In genomic region chr10:81873932-81874816, GRCh38 we compare ENCODE assay signal across 8 cellular contexts. TPM values are rescaled to one million over a fixed set of nuclear protein-coding genes. Genes with fewer than 3 reads are reported as not detected.
DNase-seq lines count a peak whose midpoint lies in the region; ATAC-seq and TF ChIP-seq lines count a peak whose summit lies in the region.

No MANE protein-coding gene starts in this region.

- H3K9me3 ChIP-seq in lung (ENCODE audit: control insufficient read depth in 2 of 2, insufficient read depth in 1 of 2, low read length in 1 of 2), result peaks cover 0 to 5% of the 10 kb centered on the region in 2 donors

- peak; percentile 76 for ATAC-seq in lung (ENCODE audit: insufficient read depth, low FRiP score)

- no peak overlapping the region for H3K4me3 Mint-ChIP-seq in immature natural killer cell
- H3K4me3 Mint-ChIP-seq in T-helper 2 cell treated with Interferon-gamma antibody and Interleukin-4, amounts not matched to agents 5 μg/mL and 100 μg/mL, for 36 hours, result no peak overlapping the region

- H3K27ac ChIP-seq in lung (ENCODE audit: low read depth in 1 of 2, low read length in 1 of 2), result no peak overlapping the region

- H3K27me3 ChIP-seq in lung (ENCODE audit: control insufficient read depth, insufficient read depth), result no peaks in the 10 kb centered on the region

- H3K27me3 Mint-ChIP-seq in immature natural killer cell (ENCODE audit: low read depth in 3 of 3), result peaks cover 4 to 13% (median 6%) of the 10 kb centered on the region in 3 donors
- H3K27me3 Mint-ChIP-seq in T-helper 2 cell treated with Interferon-gamma antibody and Interleukin-4, amounts not matched to agents 5 μg/mL and 100 μg/mL, for 36 hours (ENCODE audit: low read depth), result peaks cover 51% of the 10 kb centered on the region

- no peak for TF ChIP-seq CTCF in lung (IDR thresholded peaks at IDR 0.05; ENCODE audit: control extremely low read depth, extremely low read depth)

- H3K36me3 Mint-ChIP-seq in immature natural killer cell, result no peaks in the 10 kb centered on the region
- H3K36me3 Mint-ChIP-seq in T-helper 2 cell treated with Interferon-gamma antibody and Interleukin-4, amounts not matched to agents 5 μg/mL and 100 μg/mL, for 36 hours (ENCODE audit: low read depth), result peaks cover 2% of the 10 kb centered on the region

- H3K4me1 Mint-ChIP-seq in immature natural killer cell, result peaks cover 0 to 3% of the 10 kb centered on the region in 2 donors
- H3K4me1 Mint-ChIP-seq in T-helper 2 cell treated with Interferon-gamma antibody and Interleukin-4, amounts not matched to agents 5 μg/mL and 100 μg/mL, for 36 hours (ENCODE audit: low read depth), result peaks cover 10% of the 10 kb centered on the region

- WGBS in lung, 2 donors, result 1% methylated on average over 71 to 80 of the region's 80 CpGs

- no peak overlapping the region for H3K27ac Mint-ChIP-seq in immature natural killer cell
- no peak overlapping the region for H3K27ac Mint-ChIP-seq in T-helper 2 cell treated with Interferon-gamma antibody and Interleukin-4, amounts not matched to agents 5 μg/mL and 100 μg/mL, for 36 hours

- DNase-seq in GM03348 (ENCODE audit: low spot score) (peak; percentile 30), NCI-H1092 (lab: John Stamatoyannopoulos, UW) (peak; percentile 17), dermis microvascular lymphatic vessel endothelial cell (ENCODE audit: low read depth in 2 of 2) (peak; percentile 63 to 83), lung (ENCODE audit: low spot score) (peak; percentile 68), immature natural killer cell (no peak), activated gamma-delta T cell treated with Interleukin-2 at 50 U/mL for 16 hours (no peak), NCI-H1694 treated with DMSO at 0.1 percent for 48 hours (lab: John Stamatoyannopoulos, UW) (no peak)
- no peak for DNase-seq in T-helper 2 cell treated with Interferon-gamma antibody and Interleukin-4, amounts not matched to agents 5 μg/mL and 100 μg/mL, for 36 hours (ENCODE audit: low spot score)

- no peaks in the 10 kb centered on the region for H3K36me3 ChIP-seq in lung (ENCODE audit: control insufficient read depth in 2 of 2, insufficient read depth in 2 of 2, low read length in 2 of 2)

- H3K4me3 ChIP-seq in lung, result peak overlapping the region; percentile 34

- H3K4me1 ChIP-seq in lung (ENCODE audit: control insufficient read depth in 2 of 2, insufficient read depth in 2 of 2, low read length in 2 of 2), result peaks cover 7 to 10% of the 10 kb centered on the region in 2 donors

- H3K9me3 Mint-ChIP-seq in immature natural killer cell, result peaks cover 2 to 31% (median 16%) of the 10 kb centered on the region in 6 donors
- H3K9me3 Mint-ChIP-seq in T-helper 2 cell treated with Interferon-gamma antibody and Interleukin-4, amounts not matched to agents 5 μg/mL and 100 μg/mL, for 36 hours, result no peaks in the 10 kb centered on the region

RNA-seq across cellular contexts. Expression of gene NRG3, which starts 0.8 kb away (rescaled TPM):
- total RNA-seq in dermis microvascular lymphatic vessel endothelial cell, result 8.2 and 19.1 TPM in 2 replicates
- 1 to 10 TPM; 1.1 to 2.0 TPM for total RNA-seq in lung
- polyA plus RNA-seq in lung, result under 1 TPM; 0.49 to 0.61 TPM
- not detected for polyA plus RNA-seq in immature natural killer cell

Comparison
In these comparisons a context has a peak if more than half of its experiments do, and no peak if none do; other contexts are left out.
1. DNase-seq: peak in GM03348 (single experiment), NCI-H1092 (single experiment), dermis microvascular lymphatic vessel endothelial cell (2 of 2) and lung (single experiment); none in immature natural killer cell (0 of 3), activated gamma-delta T cell treated with Interleukin-2 at 50 U/mL for 16 hours (single experiment), NCI-H1694 treated with DMSO at 0.1 percent for 48 hours (single experiment) and T-helper 2 cell treated with Interferon-gamma antibody and Interleukin-4, amounts not matched to agents 5 μg/mL and 100 μg/mL, for 36 hours (single experiment).